27 cellular contexts compared by ENCODE assay signal in genomic region chr1:243801378-243801777, GRCh38.
"Had no signal": no experiment of that assay in that cellular context is flagged by ENCODE, and none has a peak within 500 bp of the region (broad histone marks: within the 10 kb centered on the region; RNA-seq: fewer than 3 reads in every experiment).

No MANE protein-coding gene starts in this region.

- H3K9me3 ChIP-seq: left lung, lower lobe of right lung, pancreas, prostate gland, stomach, testis, thyroid gland, upper lobe of right lung had no signal

- DNase-seq: hypothalamus; immature natural killer cell; kidney; left colon; left lung; lower lobe of right lung; mammary epithelial cell; mesenchymal stem cell; naive thymus-derived CD8-positive, alpha-beta T cell; nucleus accumbens; pancreas; posterior cingulate gyrus; retina; right cardiac atrium; stimulated activated CD4-positive, alpha-beta T cell treated with anti-CD3 and anti-CD28 coated beads, Interleukin-12 subunit alpha, Interleukin-12 subunit beta, amount 100 ng/mL, for 4 hours; stimulated activated CD4-positive, alpha-beta T cell treated with anti-CD3 and anti-CD28 coated beads, Interleukin-15, amount 100 ng/mL, for 24 hours; stimulated activated CD4-positive, alpha-beta T cell treated with anti-CD3 and anti-CD28 coated beads, Interleukin-2, amount 100 ng/mL, for 24 hours; stimulated activated CD4-positive, alpha-beta T cell treated with anti-CD3 and anti-CD28 coated beads, Interleukin-4, amount 100 ng/mL, for 1 hour; stimulated activated naive B cell treated with anti-CD40 and anti-IgM and Interleukin-4, amounts not matched to agents 10 μg/mL and 1 μg/mL and 100 μg/mL, for 72 hours; stimulated activated naive CD8-positive, alpha-beta T cell treated with anti-CD3 and anti-CD28 coated beads, Interleukin-15, Interleukin-2, amounts not matched to agents 100 U/mL and 50 U/mL, for 24 hours; stomach; testis; thyroid gland; trophoblast cell; upper lobe of right lung had no signal

- H3K27ac ChIP-seq: left lung, lower lobe of right lung, pancreas, prostate gland, skin epidermis, stomach, testis, thyroid gland, upper lobe of right lung had no signal

- H3K36me3 ChIP-seq: left lung, lower lobe of right lung, pancreas, prostate gland, stomach, thyroid gland, upper lobe of right lung had no signal

- H3K27me3 ChIP-seq: left lung, pancreas, stomach, testis, thyroid gland, upper lobe of right lung had no signal

- H3K4me3 ChIP-seq: left lung, lower lobe of right lung, pancreas, prostate gland, skin epidermis, stomach, testis, thyroid gland, upper lobe of right lung had no signal

- H3K4me1 ChIP-seq: left lung, pancreas, prostate gland, testis, upper lobe of right lung had no signal
